Comparison of ENCODE assay signal across 16 cellular contexts in the genomic region with DNA sequence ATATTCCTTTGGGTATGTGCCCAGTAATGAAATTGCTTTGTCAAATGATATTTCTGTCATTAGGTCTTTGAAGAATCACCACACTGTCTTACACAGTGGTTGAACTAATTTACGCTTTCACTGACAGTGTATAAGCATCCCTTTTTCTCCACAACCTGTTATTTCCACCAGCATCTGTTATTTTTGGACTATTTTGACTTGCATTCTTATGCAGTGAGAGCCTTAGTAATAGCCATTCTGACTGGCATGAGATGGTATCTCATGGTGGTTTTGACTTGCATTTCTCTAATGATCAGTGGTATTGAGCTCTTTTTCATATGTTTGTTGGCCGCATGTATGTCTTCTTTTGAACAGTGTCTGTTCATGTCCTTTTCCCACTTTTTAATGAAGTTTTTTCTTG.
A peak's percentile ranks its signal among the peaks of the same experiment; 100 is the strongest.
DNase-seq lines count a peak whose midpoint lies in the region; ATAC-seq and TF ChIP-seq lines count a peak whose summit lies in the region.
"Had no signal": no experiment of that assay in that cellular context is flagged by ENCODE, and none has a peak within 500 bp of the region (broad histone marks: within the 10 kb centered on the region; RNA-seq: fewer than 3 reads in every experiment).

No MANE protein-coding gene starts in this region.

- H3K4me1 Mint-ChIP-seq in HFFc6 (ENCODE audit: low read depth), result peaks cover 34% of the 10 kb centered on the region

- H3K9me3 Mint-ChIP-seq in HFFc6, result no peaks in the 10 kb centered on the region

- peaks cover 7% of the 10 kb centered on the region for H3K27me3 Mint-ChIP-seq in HFFc6 (ENCODE audit: insufficient read depth)

- no peaks in the 10 kb centered on the region for H3K27me3 ChIP-seq in colonic mucosa
- H3K27me3 ChIP-seq: BE2C had no signal

- no peaks in the 10 kb centered on the region for H3K9me3 ChIP-seq in colonic mucosa
- H3K9me3 ChIP-seq: A549, BE2C had no signal

- ATAC-seq in GM19351 (IDR thresholded peaks at IDR 0.05; ENCODE audit: unreplicated experiment), result no peak
- ATAC-seq in GM18519 (IDR thresholded peaks at IDR 0.05; ENCODE audit: low FRiP score, unreplicated experiment), result no peak
- ATAC-seq: A549, GM12878, HCT116 had no signal

- H3K27ac Mint-ChIP-seq in HFFc6, result no peak overlapping the region
- H3K27ac Mint-ChIP-seq: CD4-positive, alpha-beta memory T cell had no signal

- no peak overlapping the region for H3K9ac ChIP-seq in colonic mucosa (ENCODE audit: low read depth in 2 of 2, low read length in 2 of 2)

- intact Hi-C loops in colonic mucosa (cut with DNase I), result no loop called here

- TF ChIP-seq CTCF in HFFc6 (IDR thresholded peaks at IDR 0.05) (no peak), colonic mucosa (IDR thresholded peaks at IDR 0.05) (no peak)

- no peaks in the 10 kb centered on the region for H3K36me3 ChIP-seq in colonic mucosa
- H3K36me3 ChIP-seq: BE2C had no signal

- H3K27ac ChIP-seq in colonic mucosa, result no peak overlapping the region
- H3K27ac ChIP-seq: A549, C4-2B had no signal

- no peaks in the 10 kb centered on the region for H3K36me3 Mint-ChIP-seq in HFFc6 (ENCODE audit: low read depth)
- H3K36me3 Mint-ChIP-seq: CD4-positive, alpha-beta memory T cell had no signal

- DNase-seq in HFFc6 (peak; percentile 40), amniotic stem cell (lab: John Stamatoyannopoulos, UW) (peak; percentile 1), myocyte (ENCODE audit: low read depth) (peak; percentile 69), colonic mucosa (no peak), DMS53 treated with DMSO at 0.1 percent for 48 hours (lab: John Stamatoyannopoulos, UW; ENCODE audit: unreplicated experiment) (no peak)
- DNase-seq: BE2C; CD4-positive, alpha-beta memory T cell; DND-41; IMR-90; KBM-7 had no signal

- no peaks in the 10 kb centered on the region for H3K4me1 ChIP-seq in colonic mucosa
- H3K4me1 ChIP-seq: A549, BE2C had no signal

- H3K4me3 Mint-ChIP-seq in HFFc6, result no peak overlapping the region
- H3K4me3 Mint-ChIP-seq: CD4-positive, alpha-beta memory T cell had no signal

- H3K4me3 ChIP-seq in colonic mucosa, result no peak overlapping the region
- H3K4me3 ChIP-seq: A549, GM12878 had no signal

Comparison
In these comparisons a context has a peak if more than half of its experiments do, and no peak if none do; other contexts are left out.
1. DNase-seq: peak in HFFc6 (single experiment), amniotic stem cell (single experiment) and myocyte (single experiment); none in colonic mucosa (single experiment) and DMS53 treated with DMSO at 0.1 percent for 48 hours (single experiment).